1 cellular context compared by ENCODE assay signal in genomic region chr10:103367782-103368518, GRCh38.
TF ChIP-seq lines count a peak whose summit lies in the region.

Gene TAF5, plus strand, starts transcription at chr10:103367976. Its CDS starts 14 bp downstream, at chr10:103367990.

TF ChIP-seq in HepG2, 621 proteins besides CTCF, POLR2A, EP300 and RAD21 (continued from another document and continues in another):
- no peak for TF ChIP-seq CSRNP2 (CRISPR knock-in tag; conservative IDR thresholded peaks at IDR 0.05; ENCODE audit: low read depth)
- peak; percentile 51; the same call in 1 of the 2 replicates for TF ChIP-seq ERF (CRISPR knock-in tag; IDR thresholded peaks at IDR 0.05)
- peak; percentile 77 for TF ChIP-seq MAX (IDR thresholded peaks at IDR 0.05)
- peak; percentile 72 for TF ChIP-seq MNT (IDR thresholded peaks at IDR 0.05)
- TF ChIP-seq ZFP36L1 (CRISPR knock-in tag; IDR thresholded peaks at IDR 0.05) = no peak
- peak; percentile 91; the same call in 1 of the 2 replicates for TF ChIP-seq MIER3 (CRISPR knock-in tag; IDR thresholded peaks at IDR 0.05; ENCODE audit: borderline replicate concordance)
- TF ChIP-seq PAXIP1 (CRISPR knock-in tag; conservative IDR thresholded peaks at IDR 0.05) = peak; percentile 17; the same call in 1 of the 2 replicates
- no peak for TF ChIP-seq GLMP (CRISPR knock-in tag; IDR thresholded peaks at IDR 0.05; ENCODE audit: borderline replicate concordance)
- TF ChIP-seq BRD4 (CRISPR knock-in tag; IDR thresholded peaks at IDR 0.05) = peak; percentile 42; the same call in 1 of the 2 replicates
- no peak; the same call in 1 of the 2 replicates for TF ChIP-seq ZNF558 (CRISPR knock-in tag; IDR thresholded peaks at IDR 0.05; ENCODE audit: borderline replicate concordance)
- TF ChIP-seq HDAC1 (CRISPR knock-in tag; IDR thresholded peaks at IDR 0.05) = peak; percentile 18; the same call in 1 of the 2 replicates
- TF ChIP-seq ZNF781 (CRISPR knock-in tag; IDR thresholded peaks at IDR 0.05; ENCODE audit: borderline replicate concordance, not compliant biosample characterization) = peak; percentile 9
- no peak for TF ChIP-seq ZFP36 (IDR thresholded peaks at IDR 0.05; ENCODE audit: borderline replicate concordance, low read depth, low read length, partially characterized antibody)
- TF ChIP-seq MIER2 (CRISPR knock-in tag; IDR thresholded peaks at IDR 0.05) = peak; percentile 63; the same call in 1 of the 2 replicates
- TF ChIP-seq STAT5B (CRISPR knock-in tag; IDR thresholded peaks at IDR 0.05) = no peak
- no peak for TF ChIP-seq ZNF354B (CRISPR knock-in tag; IDR thresholded peaks at IDR 0.05)
- TF ChIP-seq ATF7-NPFF (CRISPR knock-in tag; IDR thresholded peaks at IDR 0.05; ENCODE audit: low read depth) = peak; percentile 51
- TF ChIP-seq EED (CRISPR knock-in tag; IDR thresholded peaks at IDR 0.05) = peak; percentile 69
- 0 out of 2 replicates have a peak, but pooled peaks have one; percentile 53 for TF ChIP-seq SNAPC4 (CRISPR knock-in tag; IDR thresholded peaks at IDR 0.05)
- no peak for TF ChIP-seq SNAPC5 (CRISPR knock-in tag; IDR thresholded peaks at IDR 0.05; ENCODE audit: borderline replicate concordance)
- TF ChIP-seq ZNF513 (CRISPR knock-in tag; conservative IDR thresholded peaks at IDR 0.05) = no peak
- no peak for TF ChIP-seq CEBPZ (IDR thresholded peaks at IDR 0.05; ENCODE audit: low read length)
- 0 out of 2 replicates have a peak, but pooled peaks have one; percentile 65 for TF ChIP-seq BORCS8-MEF2B (CRISPR knock-in tag; IDR thresholded peaks at IDR 0.05)
- TF ChIP-seq NR2C2 (CRISPR knock-in tag; IDR thresholded peaks at IDR 0.05; ENCODE audit: borderline replicate concordance) = no peak; the same call in none of the 2 replicates
- TF ChIP-seq GATA4 (IDR thresholded peaks at IDR 0.05; ENCODE audit: borderline replicate concordance, low read depth) = peak; percentile 74; the same call in 1 of the 2 replicates
- no peak for TF ChIP-seq ZNF737 (CRISPR knock-in tag; IDR thresholded peaks at IDR 0.05; ENCODE audit: borderline replicate concordance)
- peak; percentile 63; the same call in 1 of the 2 replicates for TF ChIP-seq ZNF136 (CRISPR knock-in tag; IDR thresholded peaks at IDR 0.05; ENCODE audit: low read depth)
- TF ChIP-seq HMG20A (CRISPR knock-in tag; IDR thresholded peaks at IDR 0.05; ENCODE audit: borderline replicate concordance) = no peak
- TF ChIP-seq ZNF10 (CRISPR knock-in tag; IDR thresholded peaks at IDR 0.05; ENCODE audit: borderline replicate concordance, low read depth) = no peak
- peak; percentile 74; the same call in 1 of the 2 replicates for TF ChIP-seq KDM5B (CRISPR knock-in tag; IDR thresholded peaks at IDR 0.05; ENCODE audit: borderline replicate concordance)
- no peak for TF ChIP-seq MEIS1 (CRISPR knock-in tag; IDR thresholded peaks at IDR 0.05; ENCODE audit: borderline replicate concordance)
- peak; percentile 78 for TF ChIP-seq MED8 (CRISPR knock-in tag; IDR thresholded peaks at IDR 0.05; ENCODE audit: insufficient replicate concordance)
- TF ChIP-seq KDM3A (CRISPR knock-in tag; IDR thresholded peaks at IDR 0.05; ENCODE audit: low read depth) = no peak; the same call in 1 of the 2 replicates
- no peak for TF ChIP-seq HHEX (CRISPR knock-in tag; IDR thresholded peaks at IDR 0.05)
- TF ChIP-seq MXD1 (CRISPR knock-in tag; IDR thresholded peaks at IDR 0.05) = peak; percentile 58; the same call in 1 of the 2 replicates
- TF ChIP-seq ZNF674 (CRISPR knock-in tag; IDR thresholded peaks at IDR 0.05; ENCODE audit: low read depth) = no peak
- TF ChIP-seq ZNF510 (CRISPR knock-in tag; IDR thresholded peaks at IDR 0.05; ENCODE audit: low read depth) = no peak
- TF ChIP-seq ZNF160 (CRISPR knock-in tag; IDR thresholded peaks at IDR 0.05) = peak; percentile 82
- peak; percentile 87; the same call in 1 of the 2 replicates for TF ChIP-seq ZNF225 (CRISPR knock-in tag; IDR thresholded peaks at IDR 0.05)
